Comparison of ENCODE assay signal across 8 cellular contexts in the genomic region with DNA sequence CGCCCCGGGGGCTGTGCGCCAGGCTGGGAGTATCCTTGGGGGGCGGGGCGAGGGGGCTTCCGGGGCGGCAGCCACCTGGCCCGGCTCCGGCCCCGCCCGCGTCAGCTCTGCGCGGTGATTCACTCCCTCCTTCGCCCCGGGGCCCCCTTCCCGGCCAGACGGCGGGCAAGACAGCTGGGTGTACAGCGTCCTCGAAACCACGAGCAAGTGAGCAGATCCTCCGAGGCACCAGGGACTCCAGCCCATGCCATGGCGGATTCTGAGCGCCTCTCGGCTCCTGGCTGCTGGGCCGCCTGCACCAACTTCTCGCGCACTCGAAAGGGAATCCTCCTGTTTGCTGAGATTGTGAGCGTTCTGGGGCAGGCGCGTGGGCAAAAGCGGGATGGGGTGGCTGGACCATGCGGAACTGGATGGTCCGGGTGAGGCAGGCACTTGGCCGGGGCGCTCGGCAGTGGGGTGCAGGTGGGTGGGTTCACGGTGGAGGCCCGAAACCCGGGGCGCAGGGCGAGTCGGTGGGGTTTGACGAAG. TPM values are rescaled to one million over a fixed set of nuclear protein-coding genes. Genes with fewer than 3 reads are reported as not detected.
DNase-seq lines count a peak whose midpoint lies in the region; ATAC-seq, FAIRE-seq and TF ChIP-seq lines count a peak whose summit lies in the region.

A gene with protein sequence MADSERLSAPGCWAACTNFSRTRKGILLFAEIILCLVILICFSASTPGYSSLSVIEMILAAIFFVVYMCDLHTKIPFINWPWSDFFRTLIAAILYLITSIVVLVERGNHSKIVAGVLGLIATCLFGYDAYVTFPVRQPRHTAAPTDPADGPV (plus strand): TSS at position 147 of the 528 bp plus-strand sequence. CDS start 103 bp downstream, at position 250.

- peak within 1 kb of the TSS; percentile 66 for H3K4me3 ChIP-seq in AG04449 (ENCODE audit: low read depth, low read length)
- H3K4me3 ChIP-seq in IMR-90 (ENCODE audit: insufficient read depth, low read depth, low read length): peak within 1 kb of the TSS; percentile 61
- peak within 1 kb of the TSS; percentile 7 to 36 for H3K4me3 ChIP-seq in body of pancreas
- peak within 1 kb of the TSS; percentile 59 to 60 for H3K4me3 ChIP-seq in kidney (ENCODE audit: low read length in 2 of 2)

- no peak within 1 kb of the TSS for H2BK15ac ChIP-seq in IMR-90 (ENCODE audit: low read depth, low read length)

- CTCF ChIA-PET in AG04449 (lab: Yijun Ruan, JAX) (interaction anchor here (0.7 to 0.8 kb wide), 2 partner anchors 13 to 19 kb away, joined by 3 read pairs; no protein-coding TSS in a partner anchor), IMR-90 (lab: Yijun Ruan, JAX) (no interaction called here)

- H2BK5ac ChIP-seq in IMR-90 (ENCODE audit: low read depth, low read length, poor library complexity, severe bottlenecking): peak within 1 kb of the TSS; percentile 22

- H3K4ac ChIP-seq in IMR-90 (ENCODE audit: low read depth, low read length): peak within 1 kb of the TSS; percentile 94

- peak within 1 kb of the TSS; percentile 75 for H3K23ac ChIP-seq in IMR-90 (ENCODE audit: low read depth, low read length)

- H3K9me3 ChIP-seq in IMR-90 (ENCODE audit: control insufficient read depth, insufficient read depth, low read length) (no peaks in the 10 kb centered on the region; the same call in 1 of the 2 replicates), body of pancreas (no peaks in the 10 kb centered on the region), kidney (ENCODE audit: control insufficient read depth in 1 of 2, low read length in 2 of 2) (no peaks in the 10 kb centered on the region)

- peak within 1 kb of the TSS; percentile 61 for H3K9ac ChIP-seq in IMR-90 (ENCODE audit: low read depth, low read length)
- peak within 1 kb of the TSS; percentile 41 to 59 for H3K9ac ChIP-seq in kidney (ENCODE audit: low read length in 2 of 2)

- H4K8ac ChIP-seq in IMR-90 (ENCODE audit: low read depth in 2 of 2, low read length in 2 of 2): peak within 1 kb of the TSS; percentile 84 to 89

- TF ChIP-seq POLR2A in IMR-90 (IDR thresholded peaks at IDR 0.05; ENCODE audit: low read depth, low read length): peak; percentile 60
- peak; percentile 50 to 84 (median 72) for TF ChIP-seq POLR2A in body of pancreas (IDR thresholded peaks at IDR 0.05)

- no peaks in the 10 kb centered on the region; the same call in 1 of the 2 replicates for H4K20me1 ChIP-seq in IMR-90 (ENCODE audit: insufficient read depth, low read length)

- 0 out of 2 replicates have a peak within 1 kb of the TSS, but pooled peaks have one; percentile 35 for H2BK20ac ChIP-seq in IMR-90 (ENCODE audit: low read depth, low read length)

- H3K18ac ChIP-seq in IMR-90 (ENCODE audit: low read depth, low read length): peak within 1 kb of the TSS; percentile 25; the same call in 1 of the 2 replicates

- intact Hi-C loops in IMR-90 (cut with micrococcal nuclease): no loop called here
- intact Hi-C loops in body of pancreas (cut with DNase I): no loop called here
- intact Hi-C loops in kidney (cut with DNase I): no loop called here

- dilution Hi-C loops in IMR-90 (cut with HindIII; ENCODE audit: low sequenced_read_pairs, unreplicated experiment): no loop called here

- ATAC-seq in GM19035 (IDR thresholded peaks at IDR 0.05; ENCODE audit: unreplicated experiment) (peak; percentile 40), IMR-90 (ENCODE audit: low read depth) (peak; percentile 48), body of pancreas (peak; percentile 61), GM19452 (IDR thresholded peaks at IDR 0.05; ENCODE audit: unreplicated experiment) (no peak)

- TF ChIP-seq RAD21 in IMR-90 (IDR thresholded peaks at IDR 0.05; ENCODE audit: low read length): no peak

- no TSS peak for BruUV-seq in IMR-90 (replicated peaks; lab: Mats Ljungman, UMichigan)

- H2AK9ac ChIP-seq in IMR-90 (replicated peaks; ENCODE audit: low read depth, low read length, poor library complexity): peak within 1 kb of the TSS; percentile 98

- H3K14ac ChIP-seq in IMR-90 (replicated peaks; ENCODE audit: low read depth, low read length): peak within 1 kb of the TSS; percentile 96

- DNase-seq in AG04449 (ENCODE audit: low read depth, low spot score) (no peak), IMR-90 (peak; percentile 40), T1000 (lab: John Stamatoyannopoulos, UW) (peak; percentile 48), body of pancreas (peak; percentile 53 to 71 (median 66)), kidney (peak; percentile 86)
- peak; percentile 54 to 65 for DNase-seq in stimulated activated CD4-positive, alpha-beta T cell treated with anti-CD3 and anti-CD28 coated beads, Interleukin-2, amount 100 ng/mL, for 48 hours

- H3K4me2 ChIP-seq in IMR-90 (ENCODE audit: low read depth, low read length): peak within 1 kb of the TSS; percentile 92

- H3K9me1 ChIP-seq in IMR-90 (ENCODE audit: insufficient read depth, low read length): 0 out of 2 replicates have a peak, but pooled peaks cover 5% of the 10 kb centered on the region

- TF ChIP-seq CTCF in AG04449 (IDR thresholded peaks at IDR 0.05; ENCODE audit: insufficient read depth, low read length, missing control alignments) (no peak), IMR-90 (conservative IDR thresholded peaks at IDR 0.05; ENCODE audit: low read depth, low read length) (no peak), body of pancreas (IDR thresholded peaks at IDR 0.05) (no peak), kidney (IDR thresholded peaks at IDR 0.05; ENCODE audit: borderline replicate concordance, extremely low read depth, insufficient read depth) (no peak)

- POLR2A ChIA-PET in AG04449 (lab: Yijun Ruan, JAX) (interaction anchor here (2.5 kb wide), 1 partner anchor 13 kb away, joined by 10 read pairs; no protein-coding TSS in a partner anchor), IMR-90 (lab: Charles Lee; ENCODE audit: unreplicated experiment) (no interaction called here)

- H2AFZ ChIP-seq in IMR-90 (replicated peaks; ENCODE audit: low read length, poor library complexity): peak within 1 kb of the TSS; percentile 91

- in situ Hi-C loops in IMR-90 (cut with MboI; ENCODE audit: low sequenced_read_pairs): no loop called here

- H4K5ac ChIP-seq in IMR-90 (ENCODE audit: low read depth, low read length): peak within 1 kb of the TSS; percentile 73; the same call in 1 of the 2 replicates

- H4K91ac ChIP-seq in IMR-90 (ENCODE audit: insufficient read depth, low read depth, low read length): peak within 1 kb of the TSS; percentile 84

- H3K79me1 ChIP-seq in IMR-90 (ENCODE audit: low read depth in 1 of 2, low read length in 2 of 2): peaks cover 17 to 19% of the 10 kb centered on the region in 2 experiments

- H3K56ac ChIP-seq in IMR-90 (ENCODE audit: extremely low read depth, insufficient read depth, low read length): peak within 1 kb of the TSS; percentile 51

- H3K27ac ChIP-seq in IMR-90 (ENCODE audit: insufficient read depth, low read length): peak within 1 kb of the TSS; percentile 45
- H3K27ac ChIP-seq in body of pancreas: peak within 1 kb of the TSS; percentile 75 to 94 (median 85)
- H3K27ac ChIP-seq in kidney (ENCODE audit: low read depth in 2 of 2, low read length in 2 of 2): peak within 1 kb of the TSS; percentile 32 to 33

- peak within 1 kb of the TSS; percentile 82 for H2AK5ac ChIP-seq in IMR-90 (ENCODE audit: low read depth, low read length)

- peak within 1 kb of the TSS; percentile 64 for H2BK120ac ChIP-seq in IMR-90 (ENCODE audit: low read depth, low read length)

- H3K36me3 ChIP-seq in IMR-90 (ENCODE audit: control insufficient read depth, insufficient read depth, low read length) (peaks cover 9% of the 10 kb centered on the region), body of pancreas (replicated peaks in 1 of 2; ENCODE audit: insufficient read depth in 1 of 2, low read depth in 2 of 2) (no peaks in the 10 kb centered on the region), kidney (ENCODE audit: control insufficient read depth in 1 of 2, insufficient read depth in 2 of 2, low read length in 2 of 2) (no peaks in the 10 kb centered on the region)

- WGBS in IMR-90 (ENCODE audit: extremely low coverage in 2 of 2, insufficient read length in 1 of 2), 2 experiments: 31% methylated on average over 20 of the region's 46 CpGs; no CpG with 5 or more reads in 1 of the 2 experiments
- WGBS in body of pancreas, 2 donors: 1% methylated on average over 32 of the region's 46 CpGs; no CpG with 5 or more reads in 1 of the 2 donors

- H3K4me1 ChIP-seq in IMR-90 (ENCODE audit: control insufficient read depth, insufficient read depth, low read length): peaks cover 8% of the 10 kb centered on the region
- H3K4me1 ChIP-seq in body of pancreas: peaks cover 22% of the 10 kb centered on the region
- H3K4me1 ChIP-seq in kidney (ENCODE audit: control insufficient read depth in 1 of 2, insufficient read depth in 1 of 2, low read depth in 1 of 2, low read length in 2 of 2): peaks cover 0 to 2% of the 10 kb centered on the region in 2 donors

- H3K27me3 ChIP-seq in IMR-90 (ENCODE audit: control insufficient read depth, insufficient read depth, low read length) (no peaks in the 10 kb centered on the region), body of pancreas (no peaks in the 10 kb centered on the region)

- FAIRE-seq in kidney (lab: Jason Lieb, UNC): no peak

TF ChIP-seq in IMR-90, 13 proteins besides CTCF, POLR2A, EP300 and RAD21:
- TF ChIP-seq RCOR1 (IDR thresholded peaks at IDR 0.05; ENCODE audit: insufficient replicate concordance, low read length) (no peak), FOS (IDR thresholded peaks at IDR 0.05; ENCODE audit: low read depth, low read length) (0 out of 2 replicates have a peak, but pooled peaks have one; percentile 27), MAZ (IDR thresholded peaks at IDR 0.05; ENCODE audit: borderline replicate concordance, low read depth, low read length) (peak; percentile 76; the same call in 1 of the 2 replicates)
TF ChIP-seq in IMR-90: peak in this region for 2.

RNA-seq across cellular contexts. Expression of the gene that starts here (rescaled TPM):
- total RNA-seq in IMR-90 (2012; rRNA removed) (22.6 and 29.2 TPM in 2 replicates), body of pancreas (10 to 100 TPM; 19.4 to 30.1 TPM), kidney (139 TPM)
- polyA plus RNA-seq in IMR-90 (2012; rRNA removed) (149 and 156 TPM in 2 replicates), kidney (ENCODE audit: insufficient read depth, low read depth, low replicate concordance) (58.6 TPM)
- polyA plus RNA-seq in IMR-90 (2012; cell fraction: cytosol; rRNA removed): 125 and 134 TPM in 2 replicates
- 31.7 and 42.9 TPM in 2 replicates for polyA plus RNA-seq in IMR-90 (2012; cell fraction: nucleus; rRNA removed; ENCODE audit: low replicate concordance)

Comparison
In these comparisons a context has a peak if more than half of its experiments do, and no peak if none do; other contexts are left out.
1. H3K27ac ChIP-seq: peak in every context shown above with its lines; median percentile 85 in body of pancreas; 45 in IMR-90; 32 in kidney.